Comparison of ENCODE assay signal across 8 cellular contexts in the genomic region with DNA sequence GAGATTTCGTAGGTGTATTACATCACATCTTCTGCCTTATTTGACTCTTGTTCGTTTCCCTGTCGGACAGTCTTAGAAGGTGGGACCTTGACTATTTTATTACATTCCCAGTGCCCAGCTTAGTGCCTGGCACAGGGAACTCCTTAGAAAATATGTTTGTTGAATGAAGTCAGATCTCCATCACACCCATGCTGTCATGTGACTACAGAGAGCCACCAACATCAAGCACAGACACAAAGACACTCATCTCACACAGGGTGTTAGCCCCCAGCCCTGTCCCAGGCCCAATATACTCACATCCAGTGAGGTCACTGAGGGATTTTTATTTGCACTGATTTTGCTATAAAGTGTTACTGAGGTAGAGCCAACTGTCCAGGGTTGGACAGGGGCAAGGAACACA. TPM values are rescaled to one million over a fixed set of nuclear protein-coding genes. Genes with fewer than 3 reads are reported as not detected.
DNase-seq lines count a peak whose midpoint lies in the region; ATAC-seq and TF ChIP-seq lines count a peak whose summit lies in the region.
"Had no signal": no experiment of that assay in that cellular context is flagged by ENCODE, and none has a peak within 500 bp of the region (broad histone marks: within the 10 kb centered on the region; RNA-seq: fewer than 3 reads in every experiment).

No MANE protein-coding gene starts in this region.

- H3K4me3 ChIP-seq in iPS-18c (ENCODE audit: insufficient read depth, low read depth, low read length), result peak overlapping the region; percentile 95

- H3K36me3 Mint-ChIP-seq in HFFc6 (ENCODE audit: low read depth), result peaks cover 34% of the 10 kb centered on the region
- peaks cover 23% of the 10 kb centered on the region for H3K36me3 Mint-ChIP-seq in activated CD4-positive, alpha-beta memory T cell treated with anti-CD3 and anti-CD28 coated beads for 36 hours
- H3K36me3 Mint-ChIP-seq in stimulated activated naive B cell treated with anti-CD40 and anti-IgM and Interleukin-4, amounts not matched to agents 10 μg/mL and 1 μg/mL and 100 μg/mL, for 72 hours, result peaks cover 53 to 66% of the 10 kb centered on the region in 2 donors

- peak overlapping the region; percentile 95 for H3K4me3 Mint-ChIP-seq in HFFc6
- peak overlapping the region; percentile 86 for H3K4me3 Mint-ChIP-seq in activated CD4-positive, alpha-beta memory T cell treated with anti-CD3 and anti-CD28 coated beads for 36 hours
- H3K4me3 Mint-ChIP-seq in stimulated activated naive B cell treated with anti-CD40 and anti-IgM and Interleukin-4, amounts not matched to agents 10 μg/mL and 1 μg/mL and 100 μg/mL, for 72 hours, result peak overlapping the region; percentile 93 to 95

- ATAC-seq in stimulated activated naive B cell treated with anti-CD40 and anti-IgM and Interleukin-4, amounts not matched to agents 10 μg/mL and 1 μg/mL and 100 μg/mL, for 72 hours (replicated peaks), result no peak
- ATAC-seq in left colon, result no peak

- no peaks in the 10 kb centered on the region for H3K9me3 Mint-ChIP-seq in HFFc6
- no peaks in the 10 kb centered on the region for H3K9me3 Mint-ChIP-seq in activated CD4-positive, alpha-beta memory T cell treated with anti-CD3 and anti-CD28 coated beads for 36 hours
- H3K9me3 Mint-ChIP-seq in stimulated activated naive B cell treated with anti-CD40 and anti-IgM and Interleukin-4, amounts not matched to agents 10 μg/mL and 1 μg/mL and 100 μg/mL, for 72 hours, result no peaks in the 10 kb centered on the region

- POLR2A ChIA-PET in activated CD4-positive, alpha-beta memory T cell treated with anti-CD3 and anti-CD28 coated beads for 36 hours (lab: Charles Lee), result interaction anchor here (1.0 to 1.3 kb wide), 6 partner anchors 11 to 157 kb away, joined by 3 to 15 read pairs (median 4); a partner anchor contains a TSS

- intact Hi-C loops in activated CD4-positive, alpha-beta memory T cell treated with anti-CD3 and anti-CD28 coated beads for 36 hours (cut with micrococcal nuclease), result loop anchor here (1.0 to 10.0 kb wide), 4 partner anchors 81 to 453 kb away; a partner anchor contains a TSS
- intact Hi-C loops in left colon (cut with DNase I, micrococcal nuclease), result no loop called here

- CTCF ChIA-PET in activated CD4-positive, alpha-beta memory T cell treated with anti-CD3 and anti-CD28 coated beads for 36 hours (lab: Charles Lee), result interaction anchor here (0.7 to 1.5 kb wide), 3 partner anchors 10 to 81 kb away, joined by 5 to 15 read pairs (median 6); a partner anchor contains a TSS

- TF ChIP-seq CTCF in HFFc6 (IDR thresholded peaks at IDR 0.05), result no peak

- no peaks in the 10 kb centered on the region for H3K9me3 ChIP-seq in iPS-18c (ENCODE audit: control insufficient read depth, insufficient read depth, low read length)

- peaks cover 47% of the 10 kb centered on the region for H3K4me1 Mint-ChIP-seq in HFFc6 (ENCODE audit: low read depth)
- H3K4me1 Mint-ChIP-seq in activated CD4-positive, alpha-beta memory T cell treated with anti-CD3 and anti-CD28 coated beads for 36 hours (ENCODE audit: low read depth), result peaks cover 46% of the 10 kb centered on the region
- H3K4me1 Mint-ChIP-seq in stimulated activated naive B cell treated with anti-CD40 and anti-IgM and Interleukin-4, amounts not matched to agents 10 μg/mL and 1 μg/mL and 100 μg/mL, for 72 hours, result peaks cover 48 to 57% of the 10 kb centered on the region in 2 donors

- DNase-seq in HFFc6, result no peak
- no peak for DNase-seq in activated CD4-positive, alpha-beta memory T cell treated with anti-CD3 and anti-CD28 coated beads for 36 hours
- no peak for DNase-seq in stimulated activated naive B cell treated with anti-CD40 and anti-IgM and Interleukin-4, amounts not matched to agents 10 μg/mL and 1 μg/mL and 100 μg/mL, for 72 hours
- DNase-seq in left colon, result no peak
- no peak for DNase-seq in NCI-H2081 treated with DMSO at 0.1 percent for 48 hours (lab: John Stamatoyannopoulos, UW)
- no peak for DNase-seq in stimulated activated CD4-positive, alpha-beta T cell treated with anti-CD3 and anti-CD28 coated beads, Interleukin-4, amount 100 ng/mL, for 24 hours

- H3K27ac Mint-ChIP-seq in HFFc6, result peak overlapping the region; percentile 86
- peak overlapping the region; percentile 90 for H3K27ac Mint-ChIP-seq in activated CD4-positive, alpha-beta memory T cell treated with anti-CD3 and anti-CD28 coated beads for 36 hours
- peak overlapping the region; percentile 97 for H3K27ac Mint-ChIP-seq in stimulated activated naive B cell treated with anti-CD40 and anti-IgM and Interleukin-4, amounts not matched to agents 10 μg/mL and 1 μg/mL and 100 μg/mL, for 72 hours

- peaks cover 2% of the 10 kb centered on the region; the same call in 1 of the 2 replicates for H3K27me3 Mint-ChIP-seq in HFFc6 (ENCODE audit: insufficient read depth)
- no peaks in the 10 kb centered on the region for H3K27me3 Mint-ChIP-seq in activated CD4-positive, alpha-beta memory T cell treated with anti-CD3 and anti-CD28 coated beads for 36 hours
- H3K27me3 Mint-ChIP-seq in stimulated activated naive B cell treated with anti-CD40 and anti-IgM and Interleukin-4, amounts not matched to agents 10 μg/mL and 1 μg/mL and 100 μg/mL, for 72 hours, result no peaks in the 10 kb centered on the region

RNA-seq across cellular contexts. Expression of a gene that starts 0.7 kb away (rescaled TPM):
- total RNA-seq in HFFc6 (2021; fragmentation: NEBNext Ultra II Directional; extraction: Animal tissue kit (Norgen Biotek cat#: 25700)), result 10 to 100 TPM; 50.0 to 62.3 (median 59.4) TPM
- total RNA-seq in activated CD4-positive, alpha-beta memory T cell treated with anti-CD3 and anti-CD28 coated beads for 36 hours, result 10 to 100 TPM; 46.0 to 46.7 TPM
- 10 to 100 TPM; 25.1 to 39.0 TPM for total RNA-seq in left colon

RNA-seq across cellular contexts. Expression of a gene that starts 6.4 kb away (rescaled TPM):
- 10 to 100 TPM; 11.0 to 13.0 (median 11.7) TPM for total RNA-seq in HFFc6 (2021; fragmentation: NEBNext Ultra II Directional; extraction: Animal tissue kit (Norgen Biotek cat#: 25700))
- total RNA-seq in activated CD4-positive, alpha-beta memory T cell treated with anti-CD3 and anti-CD28 coated beads for 36 hours, result 10 to 100 TPM; 16.3 to 16.8 TPM
- total RNA-seq in left colon, result 10 to 100 TPM; 19.6 to 26.5 TPM

RNA-seq across cellular contexts. Expression of a gene that starts 6.7 kb away (rescaled TPM):
- 10 to 100 TPM; 64.1 to 72.8 (median 71.2) TPM for total RNA-seq in HFFc6 (2021; fragmentation: NEBNext Ultra II Directional; extraction: Animal tissue kit (Norgen Biotek cat#: 25700))
- 10 to 100 TPM; 68.7 to 69.7 TPM for total RNA-seq in activated CD4-positive, alpha-beta memory T cell treated with anti-CD3 and anti-CD28 coated beads for 36 hours
- total RNA-seq in left colon, result 100 to 1,000 TPM in 1 of 2 donors, 10 to 100 TPM in 1; 89.7 to 121 TPM

RNA-seq across cellular contexts. Expression of a gene that starts 10.5 kb away (rescaled TPM):
- 1 to 10 TPM; 1.8 to 4.0 (median 2.9) TPM for total RNA-seq in HFFc6 (2021; fragmentation: NEBNext Ultra II Directional; extraction: Animal tissue kit (Norgen Biotek cat#: 25700))
- 10 to 100 TPM; 15.7 to 16.6 TPM for total RNA-seq in activated CD4-positive, alpha-beta memory T cell treated with anti-CD3 and anti-CD28 coated beads for 36 hours
- 10 to 100 TPM; 27.2 to 32.9 TPM for total RNA-seq in left colon
- total RNA-seq: occipital lobe had no signal
